8 cellular contexts compared by ENCODE assay signal in genomic region chr7:117993377-117994003, GRCh38.
DNase-seq lines count a peak whose midpoint lies in the region; ATAC-seq and TF ChIP-seq lines count a peak whose summit lies in the region.

No MANE protein-coding gene starts in this region.

- H3K79me2 ChIP-seq in smooth muscle cell (ENCODE audit: low read depth), result no peaks in the 10 kb centered on the region

- TF ChIP-seq CTCF in fibroblast of mammary gland (conservative IDR thresholded peaks at IDR 0.05; ENCODE audit: control insufficient read depth, insufficient read depth, low read depth, low read length) (peak; percentile 44), smooth muscle cell (IDR thresholded peaks at IDR 0.05; ENCODE audit: borderline replicate concordance, insufficient read depth, poor library complexity, severe bottlenecking) (peak; percentile 44)
- TF ChIP-seq CTCF in CD4-positive, alpha-beta T cell (IDR thresholded peaks at IDR 0.05), result no peak

- H3K9me3 ChIP-seq in smooth muscle cell (replicated peaks; ENCODE audit: low read depth), result no peaks in the 10 kb centered on the region
- no peaks in the 10 kb centered on the region for H3K9me3 ChIP-seq in CD4-positive, alpha-beta T cell (ENCODE audit: control insufficient read depth, low read length)

- CTCF ChIA-PET in CD4-positive, alpha-beta T cell (lab: Charles Lee), result no interaction called here

- no peak overlapping the region for H2AFZ ChIP-seq in smooth muscle cell (ENCODE audit: low read depth)

- no peaks in the 10 kb centered on the region for H3K4me1 Mint-ChIP-seq in CD4-positive, alpha-beta T cell (ENCODE audit: low read depth)

- H3K4me3 Mint-ChIP-seq in CD4-positive, alpha-beta T cell, result no peak overlapping the region

- intact Hi-C loops in CD4-positive, alpha-beta T cell (cut with DNase I, micrococcal nuclease), result no loop called here

- H3K9me3 Mint-ChIP-seq in CD4-positive, alpha-beta T cell, result no peaks in the 10 kb centered on the region

- H3F3A ChIP-seq in smooth muscle cell (ENCODE audit: low read depth), result peaks cover under 1% of the 10 kb centered on the region

- no peak overlapping the region for H3K4me2 ChIP-seq in smooth muscle cell

- no peaks in the 10 kb centered on the region for H3K27me3 ChIP-seq in smooth muscle cell (ENCODE audit: low read depth)
- no peaks in the 10 kb centered on the region for H3K27me3 ChIP-seq in CD4-positive, alpha-beta T cell (ENCODE audit: control insufficient read depth, insufficient read depth, low read length)

- peak; percentile 93 for ATAC-seq in GM21381 (IDR thresholded peaks at IDR 0.05; ENCODE audit: unreplicated experiment)
- ATAC-seq in HG03520 (IDR thresholded peaks at IDR 0.05; ENCODE audit: unreplicated experiment), result peak; percentile 98
- no peak for ATAC-seq in CD4-positive, alpha-beta T cell (ENCODE audit: poor library complexity)

- H3K27me3 Mint-ChIP-seq in CD4-positive, alpha-beta T cell, result no peaks in the 10 kb centered on the region

- H3K27ac Mint-ChIP-seq in CD4-positive, alpha-beta T cell, result no peak overlapping the region

- H4K20me1 ChIP-seq in smooth muscle cell (ENCODE audit: low read depth), result no peaks in the 10 kb centered on the region

- H3K27ac ChIP-seq in smooth muscle cell (ENCODE audit: low read depth), result no peak overlapping the region
- H3K27ac ChIP-seq in CD4-positive, alpha-beta T cell (ENCODE audit: low read depth, low read length), result no peak overlapping the region

- DNase-seq in NCI-H748 (lab: John Stamatoyannopoulos, UW; ENCODE audit: unreplicated experiment) (peak; percentile 59), NCI-H748 treated with DMSO at 0.1 percent for 48 hours (lab: John Stamatoyannopoulos, UW) (no peak), SHP77 (lab: John Stamatoyannopoulos, UW) (peak; percentile 38 to 44), fibroblast of mammary gland (ENCODE audit: low read depth) (peak; percentile 30), smooth muscle cell (lab: John Stamatoyannopoulos, UW; ENCODE audit: unreplicated experiment) (no peak)
- no peak for DNase-seq in CD4-positive, alpha-beta T cell

- no peaks in the 10 kb centered on the region for H3K36me3 ChIP-seq in smooth muscle cell (ENCODE audit: low read depth)

- H3K4me3 ChIP-seq in fibroblast of mammary gland (ENCODE audit: control insufficient read depth, low read depth, low read length), result no peak overlapping the region
- no peak overlapping the region for H3K4me3 ChIP-seq in smooth muscle cell

- H3K4me1 ChIP-seq in smooth muscle cell (ENCODE audit: low read depth), result no peaks in the 10 kb centered on the region

- POLR2A ChIA-PET in CD4-positive, alpha-beta T cell (lab: Charles Lee), result no interaction called here

- no peaks in the 10 kb centered on the region for H3K36me3 Mint-ChIP-seq in CD4-positive, alpha-beta T cell (ENCODE audit: low read depth)

- H3K9ac ChIP-seq in smooth muscle cell (ENCODE audit: low read depth), result no peak overlapping the region

Comparison
In these comparisons a context has a peak if more than half of its experiments do, and no peak if none do; other contexts are left out.
1. DNase-seq: peak in NCI-H748 (single experiment), SHP77 (2 of 2) and fibroblast of mammary gland (single experiment); none in NCI-H748 treated with DMSO at 0.1 percent for 48 hours (single experiment), smooth muscle cell (single experiment) and CD4-positive, alpha-beta T cell (0 of 10).